1 cellular context compared by ENCODE assay signal in the genomic region with DNA sequence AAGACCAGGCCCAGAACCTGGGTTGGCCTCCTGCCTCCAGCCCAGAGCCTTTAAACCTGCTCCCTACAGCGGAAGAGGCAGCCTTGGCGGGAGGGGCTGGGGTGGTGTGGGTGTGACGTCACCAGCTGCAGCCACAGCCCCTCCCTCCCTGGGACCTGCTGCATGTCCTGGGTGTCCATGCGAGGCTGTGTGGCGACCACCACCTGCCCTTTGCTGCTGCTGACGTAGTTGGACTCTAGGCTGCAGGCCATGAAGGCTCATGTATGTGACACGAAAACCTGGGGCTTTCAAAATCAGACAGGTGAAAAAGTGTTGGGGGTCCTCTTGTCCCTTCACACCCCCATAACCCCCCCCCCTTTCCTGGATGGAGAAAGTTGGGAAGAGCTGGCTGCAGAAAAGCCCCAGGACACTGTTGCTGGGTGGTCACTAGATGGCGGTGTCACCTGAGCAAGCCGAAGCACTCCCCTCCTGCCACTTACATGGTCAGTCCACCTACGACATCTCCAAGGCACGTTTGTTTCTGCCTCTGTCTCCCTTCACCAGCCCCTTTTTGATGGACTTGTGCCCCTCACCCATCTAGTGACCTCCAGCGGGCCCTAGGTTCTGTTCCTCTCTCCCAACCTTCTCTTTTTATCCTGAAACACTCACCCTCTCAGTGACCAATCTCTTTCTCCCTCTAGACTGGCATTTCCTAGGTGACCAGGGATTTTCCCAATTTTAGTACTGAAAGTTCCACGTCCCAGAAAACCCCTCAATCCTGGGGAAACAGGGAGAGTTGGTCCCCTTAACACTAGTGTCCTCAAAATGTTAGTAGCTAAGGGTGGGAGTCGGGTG.
TF ChIP-seq lines count a peak whose summit lies in the region.

No MANE protein-coding gene starts in this region.

TF ChIP-seq in H1, 55 proteins besides CTCF, POLR2A, EP300 and RAD21 (continued from another document):
- TF ChIP-seq, protein P1, sequence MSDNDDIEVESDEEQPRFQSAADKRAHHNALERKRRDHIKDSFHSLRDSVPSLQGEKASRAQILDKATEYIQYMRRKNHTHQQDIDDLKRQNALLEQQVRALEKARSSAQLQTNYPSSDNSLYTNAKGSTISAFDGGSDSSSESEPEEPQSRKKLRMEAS (IDR thresholded peaks at IDR 0.05) = peak; percentile 28; the same call in 1 of the 2 replicates
